In genomic region chr16:30875881-30876791, GRCh38 we compare ENCODE assay signal across 8 cellular contexts. TPM values are rescaled to one million over a fixed set of nuclear protein-coding genes. Genes with fewer than 3 reads are reported as not detected.
DNase-seq lines count a peak whose midpoint lies in the region; ATAC-seq, FAIRE-seq and TF ChIP-seq lines count a peak whose summit lies in the region.

No MANE protein-coding gene starts in this region.

- peak overlapping the region; percentile 100 for H3K4me2 ChIP-seq in OCI-LY1 (ENCODE audit: low read length)
- H3K4me2 ChIP-seq in GM12878 (ENCODE audit: control insufficient read depth, insufficient read depth) = peak overlapping the region; percentile 86
- peak overlapping the region; percentile 92 for H3K4me2 ChIP-seq in HepG2 (ENCODE audit: low read depth, low read length)

- peak; percentile 52 for FAIRE-seq in GM12878 (lab: Jason Lieb, UNC)
- no peak for FAIRE-seq in HepG2 (lab: Jason Lieb, UNC)
- FAIRE-seq in urothelium cell line (lab: Jason Lieb, UNC) = no peak

- no peaks in the 10 kb centered on the region for H3K27me3 ChIP-seq in Caco-2 (replicated peaks; ENCODE audit: control insufficient read depth, insufficient read depth, low read length)
- no peaks in the 10 kb centered on the region for H3K27me3 ChIP-seq in OCI-LY1 (ENCODE audit: insufficient read depth, low read length)
- no peaks in the 10 kb centered on the region for H3K27me3 ChIP-seq in GM12878 (replicated peaks in 1 of 2; ENCODE audit: control insufficient read depth in 2 of 2, insufficient read depth in 2 of 2, low read length in 1 of 2)
- H3K27me3 ChIP-seq in HepG2 (ENCODE audit: control insufficient read depth in 1 of 2, insufficient read depth in 2 of 2, low read length in 2 of 2) = no peaks in the 10 kb centered on the region; a peak in 1 of 5 replicates
- H3K27me3 ChIP-seq in thoracic aorta (replicated peaks; ENCODE audit: insufficient read depth) = no peaks in the 10 kb centered on the region

- ATAC-seq in GM21515 (IDR thresholded peaks at IDR 0.05; ENCODE audit: unreplicated experiment) (peak; percentile 2), GM12878 (peak; percentile 61), HepG2 (peak; percentile 7), thoracic aorta (ENCODE audit: insufficient number of reproducible peaks, low FRiP score, low read depth) (no peak), HG02678 (IDR thresholded peaks at IDR 0.05; ENCODE audit: unreplicated experiment) (no peak)

- CTCF ChIA-PET in Caco-2 (lab: Charles Lee) (interaction anchor here (0.6 to 1.3 kb wide), 2 partner anchors 32 to 62 kb away, joined by 4 to 6 read pairs; no protein-coding TSS in a partner anchor), GM12878 (lab: Yijun Ruan, JAX) (interaction anchor here (1.0 to 2.2 kb wide), 7 partner anchors 7 to 31 kb away, joined by 4 to 9 read pairs (median 5); partner anchors contain the start of gene BCL7C), HepG2 (lab: Yijun Ruan, JAX; ENCODE audit: low intra/inter-chr PET ratio, low total read pairs) (interaction anchor here (1.0 kb wide), 1 partner anchor 32 kb away, joined by 3 read pairs; no protein-coding TSS in a partner anchor)

- H4K20me1 ChIP-seq in OCI-LY1 (ENCODE audit: insufficient read depth, low read length) (no peaks in the 10 kb centered on the region), GM12878 (ENCODE audit: control insufficient read depth, insufficient read depth) (no peaks in the 10 kb centered on the region), HepG2 (ENCODE audit: insufficient read depth, low read length) (no peaks in the 10 kb centered on the region)

- in situ Hi-C loops in GM12878 (cut with MboI) (no loop called here), HepG2 (cut with HindIII; ENCODE audit: extremely low pct_ligation_motif_present, low pct_unique_long_range_greater_than_20kb) (no loop called here)

- TF ChIP-seq EP300 in GM12878 (IDR thresholded peaks at IDR 0.05; ENCODE audit: borderline replicate concordance in 1 of 2, control insufficient read depth in 1 of 2, low read depth in 2 of 2, low read length in 2 of 2) (no peak; a peak in 1 of 4 replicates), HepG2 (IDR thresholded peaks at IDR 0.05; ENCODE audit: low read depth in 2 of 2, low read length in 2 of 2) (no peak), HepG2 (CRISPR knock-in tag; IDR thresholded peaks at IDR 0.05; ENCODE audit: borderline replicate concordance) (no peak)

- no peak for TF ChIP-seq CTCF in Caco-2 (IDR thresholded peaks at IDR 0.05; ENCODE audit: insufficient read depth in 1 of 2, low read depth in 1 of 2, low read length in 1 of 2, severe bottlenecking in 1 of 2, unreplicated experiment in 1 of 2)
- TF ChIP-seq CTCF in OCI-LY1 (IDR thresholded peaks at IDR 0.05; ENCODE audit: low read length) = no peak
- TF ChIP-seq CTCF in GM12878 (IDR thresholded peaks at IDR 0.05 in 2 of 3, conservative IDR thresholded peaks at IDR 0.05 in 1 of 3; ENCODE audit: control insufficient read depth in 2 of 3, extremely low read depth in 1 of 3, insufficient read depth in 1 of 3, low read depth in 3 of 3, low read length in 3 of 3) = no peak
- no peak; the same call in 1 of the 2 replicates for TF ChIP-seq CTCF in HepG2 (CRISPR knock-in tag; IDR thresholded peaks at IDR 0.05)
- TF ChIP-seq CTCF in thoracic aorta (IDR thresholded peaks at IDR 0.05) = no peak

- no peaks in the 10 kb centered on the region for H3K9me2 ChIP-seq in OCI-LY1 (ENCODE audit: low read depth, low read length)

- intact Hi-C loops in Caco-2 (cut with micrococcal nuclease; ENCODE audit: unreplicated experiment) = loop anchor here (1.0 kb wide), 2 partner anchors 32 to 89 kb away; partner anchors contain the start of gene ZNF629
- intact Hi-C loops in GM12878 (cut with micrococcal nuclease; ENCODE audit: unreplicated experiment) = no loop called here
- intact Hi-C loops in HepG2 (cut with micrococcal nuclease; ENCODE audit: unreplicated experiment) = loop anchor here (1.0 to 2.0 kb wide), 3 partner anchors 21 to 89 kb away; partner anchors contain the start of genes CTF1 and ZNF629

- H3K4me1 Mint-ChIP-seq in Caco-2 (ENCODE audit: low read depth, unreplicated experiment) = peaks cover 12% of the 10 kb centered on the region

- H3K27ac Mint-ChIP-seq in Caco-2 (ENCODE audit: unreplicated experiment) = peak overlapping the region; percentile 86

- peaks cover 34% of the 10 kb centered on the region for H3K36me3 Mint-ChIP-seq in Caco-2 (ENCODE audit: insufficient read depth, unreplicated experiment)

- H3K27me3 Mint-ChIP-seq in Caco-2 (ENCODE audit: insufficient read depth, unreplicated experiment) = no peaks in the 10 kb centered on the region

- H3K4me1 ChIP-seq in Caco-2 (peaks cover 9% of the 10 kb centered on the region), OCI-LY1 (ENCODE audit: insufficient read depth, low read length, severe bottlenecking) (peaks cover 28% of the 10 kb centered on the region), GM12878 (ENCODE audit: control insufficient read depth, insufficient read depth, low read length) (peaks cover 22% of the 10 kb centered on the region), HepG2 (ENCODE audit: insufficient read depth, low read length) (peaks cover 44% of the 10 kb centered on the region), thoracic aorta (ENCODE audit: control insufficient read depth in 1 of 2, low read depth in 2 of 2) (peaks cover 17 to 22% of the 10 kb centered on the region in 2 donors)

- RAD21 ChIA-PET in GM12878 (lab: Charles Lee; ENCODE audit: unreplicated experiment) = interaction anchor here (0.6 to 6.3 kb wide), 3 partner anchors 25 to 580 kb away, joined by 3 to 44 read pairs (median 4); no protein-coding TSS in a partner anchor

- H3K9me3 ChIP-seq in Caco-2 = no peaks in the 10 kb centered on the region
- H3K9me3 ChIP-seq in OCI-LY1 (ENCODE audit: low read length) = no peaks in the 10 kb centered on the region
- no peaks in the 10 kb centered on the region for H3K9me3 ChIP-seq in GM12878 (replicated peaks; ENCODE audit: control insufficient read depth, insufficient read depth, low read length)
- H3K9me3 ChIP-seq in HepG2 (ENCODE audit: low read length) = no peaks in the 10 kb centered on the region
- no peaks in the 10 kb centered on the region for H3K9me3 ChIP-seq in thoracic aorta

- POLR2A ChIA-PET in Caco-2 (lab: Charles Lee) = interaction anchor here (1.2 to 1.6 kb wide), 2 partner anchors 20 to 71 kb away, joined by 3 to 8 read pairs; partner anchors contain the start of gene CTF1
- POLR2A ChIA-PET in GM12878 (lab: Charles Lee) = interaction anchor here (1.4 to 3.2 kb wide), 6 partner anchors 8 to 31 kb away, joined by 3 to 16 read pairs (median 8); partner anchors contain the start of gene BCL7C
- POLR2A ChIA-PET in HepG2 (lab: Yijun Ruan, JAX) = interaction anchor here (0.7 to 4.8 kb wide), 25 partner anchors 9 to 217 kb away, joined by 3 to 69 read pairs (median 5); partner anchors contain the start of genes BCL7C, CTF1 and ZNF629

- H3K79me2 ChIP-seq in OCI-LY1 (ENCODE audit: insufficient read depth, low read length) (no peaks in the 10 kb centered on the region), GM12878 (ENCODE audit: control insufficient read depth, insufficient read depth, low read length) (peaks cover 34% of the 10 kb centered on the region), HepG2 (ENCODE audit: insufficient read depth, low read length) (peaks cover 20% of the 10 kb centered on the region)

- H2AFZ ChIP-seq in OCI-LY1 (ENCODE audit: low read length) (no peak overlapping the region), GM12878 (ENCODE audit: control insufficient read depth, low read depth, low read length) (no peak overlapping the region; the same call in 1 of the 2 replicates), HepG2 (ENCODE audit: low read length) (no peak overlapping the region)

- DNase-seq in Caco-2 = no peak
- peak; percentile 67 for DNase-seq in GM12878 (ENCODE audit: low read depth, low spot score)
- DNase-seq in HepG2 (ENCODE audit: low spot score) = no peak
- no peak for DNase-seq in thoracic aorta (ENCODE audit: low spot score)
- DNase-seq in urothelium cell line (ENCODE audit: low spot score) = no peak

- H3K9ac ChIP-seq in OCI-LY1 (ENCODE audit: low read length) (peak overlapping the region; percentile 88), GM12878 (ENCODE audit: control insufficient read depth, insufficient read depth, low read length) (peak overlapping the region; percentile 84), HepG2 (ENCODE audit: insufficient read depth, low read depth, low read length) (peak overlapping the region; percentile 91)

- H3K9me3 Mint-ChIP-seq in Caco-2 (ENCODE audit: unreplicated experiment) = no peaks in the 10 kb centered on the region

- H3K4me3 ChIP-seq in Caco-2 (ENCODE audit: low read depth, low read length) = peak overlapping the region; percentile 98
- H3K4me3 ChIP-seq in OCI-LY1 (ENCODE audit: low read depth, low read length, poor library complexity, severe bottlenecking) = peak overlapping the region; percentile 74
- H3K4me3 ChIP-seq in GM12878 = peak overlapping the region; percentile 76
- H3K4me3 ChIP-seq in HepG2 (replicated peaks in 1 of 3; ENCODE audit: insufficient read depth in 1 of 3, low read depth in 2 of 3, low read length in 3 of 3) = peak overlapping the region; percentile 84 to 97 (median 86)
- H3K4me3 ChIP-seq in thoracic aorta = peak overlapping the region; percentile 98

- SMC1A ChIA-PET in GM12878 (lab: Charles Lee; ENCODE audit: uncharacterized antibody, unreplicated experiment) = interaction anchor here (1.4 to 4.6 kb wide), 3 partner anchors 9 to 32 kb away, joined by 4 to 41 read pairs (median 7); no protein-coding TSS in a partner anchor

- under 1% methylated on average over 11 of the region's 11 CpGs for WGBS in GM12878 (ENCODE audit: insufficient coverage, insufficient replicate concordance, low lambda C conversion rate, missing lambda C conversion rate)
- WGBS in HepG2 (ENCODE audit: low lambda C conversion rate) = 3% methylated on average over 11 of the region's 11 CpGs

- H3K27ac ChIP-seq in OCI-LY1 (ENCODE audit: low read depth, low read length, poor library complexity, severe bottlenecking) = peak overlapping the region; percentile 77
- H3K27ac ChIP-seq in GM12878 (ENCODE audit: control insufficient read depth, insufficient read depth) = peak overlapping the region; percentile 93
- peak overlapping the region; percentile 86 for H3K27ac ChIP-seq in HepG2 (ENCODE audit: extremely low read length, insufficient read depth, low read length)
- H3K27ac ChIP-seq in thoracic aorta = peak overlapping the region; percentile 84 to 93

- TF ChIP-seq RAD21 in GM12878 (IDR thresholded peaks at IDR 0.05; ENCODE audit: insufficient read depth, low read depth, low read length) (no peak), HepG2 (CRISPR knock-in tag; IDR thresholded peaks at IDR 0.05) (no peak)

- peak overlapping the region; percentile 89 for H3K4me3 Mint-ChIP-seq in Caco-2 (ENCODE audit: unreplicated experiment)

- BruUV-seq in Caco-2 (replicated peaks; lab: Mats Ljungman, UMichigan) (no TSS peak), GM12878 (replicated peaks; lab: Mats Ljungman, UMichigan) (no TSS peak), HepG2 (replicated peaks; lab: Mats Ljungman, UMichigan) (no TSS peak)

- TF ChIP-seq POLR2A in GM12878 (IDR thresholded peaks at IDR 0.05; ENCODE audit: low read depth, low read length) (peak; percentile 67), HepG2 (IDR thresholded peaks at IDR 0.05; ENCODE audit: insufficient read depth in 1 of 2, low read depth in 2 of 2, low read length in 2 of 2) (no peak)

- H3K36me3 ChIP-seq in Caco-2 (ENCODE audit: control insufficient read depth, insufficient read depth, low read length) = no peaks in the 10 kb centered on the region; the same call in 1 of the 2 replicates
- H3K36me3 ChIP-seq in OCI-LY1 (ENCODE audit: insufficient read depth, low read length) = no peaks in the 10 kb centered on the region
- H3K36me3 ChIP-seq in GM12878 (ENCODE audit: control insufficient read depth in 2 of 2, insufficient read depth in 2 of 2, low read length in 1 of 2) = no peaks in the 10 kb centered on the region; a peak in 1 of 4 replicates
- peaks cover 0 to 2% of the 10 kb centered on the region in 2 experiments; a peak in 2 of 5 replicates for H3K36me3 ChIP-seq in HepG2 (replicated peaks in 1 of 2; ENCODE audit: control insufficient read depth in 1 of 2, insufficient read depth in 2 of 2, low read length in 2 of 2)
- H3K36me3 ChIP-seq in thoracic aorta = peaks cover 5% of the 10 kb centered on the region

- no peaks in the 10 kb centered on the region for H3F3A ChIP-seq in OCI-LY1 (ENCODE audit: insufficient read depth, low read length)

RNA-seq across cellular contexts. Expression of gene BCL7C, which starts 17.7 kb away (rescaled TPM):
- total RNA-seq in Caco-2 (2022) (15.1 and 17.7 TPM in 2 replicates), GM12878 (2014; rRNA removed) (21.7 and 30.5 TPM in 2 replicates), GM12878 (2014; rRNA removed; fragmentation: Illumina TruSeq; extraction: Trizol) (9.0 and 12.0 TPM in 2 replicates), GM12878 (2021) (20.2 and 20.3 TPM in 2 replicates), HepG2 (2016; rRNA removed; fragmentation: Illumina TruSeq; extraction: Trizol) (20.6 and 33.8 TPM in 2 replicates), thoracic aorta (10 to 100 TPM; 35.6 to 55.2 TPM)
- 7.3 and 8.8 TPM in 2 replicates for total RNA-seq in GM12878 (2013; cell fraction: nucleolus; rRNA removed)
- polyA plus RNA-seq in GM12878 (2011; ENCODE audit: low read depth) = 3.3 TPM
- polyA plus RNA-seq in GM12878 (2011; rRNA removed) (10.5 and 15.3 TPM in 2 replicates), GM12878 (2014; fragmentation: Illumina TruSeq; extraction: Trizol) (2.6 and 8.5 TPM in 2 replicates), GM12878 (2014; fragmentation: Nextera tagmentation; extraction: Ambion mirVana) (1 to 10 TPM; 1.1 to 2.1 TPM), GM12878 (2014; rRNA removed) (28.1 and 37.3 TPM in 2 replicates), GM12878 (2016; fragmentation: Nextera tagmentation; extraction: Ambion mirVana) (10 to 100 TPM in 1 of 2 experiments, 1 to 10 TPM in 1; 9.7 to 26.6 TPM), HepG2 (2011; rRNA removed) (17.3 and 17.7 TPM in 2 replicates)
- polyA plus RNA-seq in GM12878 (2011; cell fraction: cytosol; rRNA removed) = 14.9 and 26.6 TPM in 2 replicates
- polyA plus RNA-seq in GM12878 (2011; cell fraction: nucleus; rRNA removed) = 9.7 and 9.9 TPM in 2 replicates
- polyA plus RNA-seq in GM12878 (2012) = 9.6 and 11.8 TPM in 2 replicates
- 2.3 and 4.8 TPM in 2 replicates for polyA minus RNA-seq in GM12878 (2011; rRNA and poly(A)+ RNA removed)
- polyA minus RNA-seq in GM12878 (2011; cell fraction: cytosol; rRNA and poly(A)+ RNA removed) = 2.8 and 5.7 TPM in 2 replicates
- 1.3 and 1.6 TPM in 2 replicates for polyA minus RNA-seq in GM12878 (2011; cell fraction: nucleus; rRNA and poly(A)+ RNA removed)
- total RNA-seq in HepG2 (2016; cell fraction: cytosol; rRNA removed; fragmentation: Illumina TruSeq; extraction: Trizol; ENCODE audit: low read depth) = 194 and 197 TPM in 2 replicates
- total RNA-seq in HepG2 (2016; cell fraction: insoluble cytoplasmic fraction; rRNA removed; fragmentation: Illumina TruSeq; extraction: Trizol) = 22.9 and 35.1 TPM in 2 replicates
- total RNA-seq in HepG2 (2016; cell fraction: membrane; rRNA removed; fragmentation: Illumina TruSeq; extraction: Trizol) = 119 and 127 TPM in 2 replicates
- 13.0 and 13.8 TPM in 2 replicates for total RNA-seq in HepG2 (2016; cell fraction: nucleus; rRNA removed; fragmentation: Illumina TruSeq; extraction: Trizol)
- polyA plus RNA-seq in HepG2 (2011; cell fraction: cytosol; rRNA removed) = 16.6 and 23.0 TPM in 2 replicates
- 6.8 and 7.6 TPM in 2 replicates for polyA plus RNA-seq in HepG2 (2011; cell fraction: nucleus; rRNA removed)
- polyA plus RNA-seq in HepG2 (2012) = 9.5 and 11.7 TPM in 2 replicates
- polyA plus RNA-seq in HepG2 (2016; cell fraction: cytosol; fragmentation: Illumina TruSeq; extraction: Trizol; ENCODE audit: low read depth) = 217 TPM in 2 replicates
- 24.4 and 25.8 TPM in 2 replicates for polyA plus RNA-seq in HepG2 (2016; cell fraction: insoluble cytoplasmic fraction; fragmentation: Illumina TruSeq; extraction: Trizol; ENCODE audit: low read depth)
- polyA plus RNA-seq in HepG2 (2016; cell fraction: membrane; fragmentation: Illumina TruSeq; extraction: Trizol; ENCODE audit: low read depth) = 119 and 124 TPM in 2 replicates
- polyA plus RNA-seq in HepG2 (2016; cell fraction: nucleus; fragmentation: Illumina TruSeq; extraction: Trizol; ENCODE audit: insufficient read depth, low read depth) = 23.8 and 25.6 TPM in 2 replicates
- polyA minus RNA-seq in HepG2 (2011; rRNA and poly(A)+ RNA removed; ENCODE audit: low replicate concordance) = 4.2 and 4.3 TPM in 2 replicates
- polyA minus RNA-seq in HepG2 (2011; cell fraction: cytosol; rRNA and poly(A)+ RNA removed) = 5.2 and 7.2 TPM in 2 replicates
- 3.6 and 3.9 TPM in 2 replicates for polyA minus RNA-seq in HepG2 (2011; cell fraction: nucleus; rRNA and poly(A)+ RNA removed)

RNA-seq across cellular contexts. Expression of gene CTF1, which starts 20.3 kb away (rescaled TPM):
- total RNA-seq in Caco-2 (2022) (1.8 and 2.4 TPM in 2 replicates), GM12878 (2014; rRNA removed) (0.05 and 0.11 TPM in 2 replicates), GM12878 (2014; rRNA removed; fragmentation: Illumina TruSeq; extraction: Trizol) (0.09 and 0.14 TPM in 2 replicates), GM12878 (2021) (0.45 and 0.46 TPM in 2 replicates), HepG2 (2016; rRNA removed; fragmentation: Illumina TruSeq; extraction: Trizol) (0.11 and 0.13 TPM in 2 replicates), thoracic aorta (1 to 10 TPM; 3.8 TPM)
- not detected in 2 replicates for total RNA-seq in GM12878 (2013; cell fraction: nucleolus; rRNA removed)
- not detected for polyA plus RNA-seq in GM12878 (2011; ENCODE audit: low read depth)
- polyA plus RNA-seq in GM12878 (2011; rRNA removed) (0.11 TPM in 1 of 2 replicates, not detected in the other), GM12878 (2014; fragmentation: Illumina TruSeq; extraction: Trizol) (0.16 TPM in 1 of 2 replicates, not detected in the other), GM12878 (2014; fragmentation: Nextera tagmentation; extraction: Ambion mirVana) (under 1 TPM in 1 of 2 experiments, not detected in 1; 0.04 TPM), GM12878 (2014; rRNA removed) (0.22 and 0.34 TPM in 2 replicates), GM12878 (2016; fragmentation: Nextera tagmentation; extraction: Ambion mirVana) (not detected), HepG2 (2011; rRNA removed) (1.8 and 2.6 TPM in 2 replicates)
- 0.07 and 0.13 TPM in 2 replicates for polyA plus RNA-seq in GM12878 (2011; cell fraction: cytosol; rRNA removed)
- 0.15 and 0.23 TPM in 2 replicates for polyA plus RNA-seq in GM12878 (2011; cell fraction: nucleus; rRNA removed)
- polyA plus RNA-seq in GM12878 (2012) = 0.13 and 0.19 TPM in 2 replicates
- polyA minus RNA-seq in GM12878 (2011; rRNA and poly(A)+ RNA removed) = 0.57 and 0.80 TPM in 2 replicates
- not detected in 2 replicates for polyA minus RNA-seq in GM12878 (2011; cell fraction: cytosol; rRNA and poly(A)+ RNA removed)
- 0.48 and 0.57 TPM in 2 replicates for polyA minus RNA-seq in GM12878 (2011; cell fraction: nucleus; rRNA and poly(A)+ RNA removed)
- total RNA-seq in HepG2 (2016; cell fraction: cytosol; rRNA removed; fragmentation: Illumina TruSeq; extraction: Trizol; ENCODE audit: low read depth) = 0.18 and 0.20 TPM in 2 replicates
- 0.19 TPM in 1 of 2 replicates, not detected in the other for total RNA-seq in HepG2 (2016; cell fraction: insoluble cytoplasmic fraction; rRNA removed; fragmentation: Illumina TruSeq; extraction: Trizol)
- total RNA-seq in HepG2 (2016; cell fraction: membrane; rRNA removed; fragmentation: Illumina TruSeq; extraction: Trizol) = 0.19 and 0.31 TPM in 2 replicates
- not detected in 2 replicates for total RNA-seq in HepG2 (2016; cell fraction: nucleus; rRNA removed; fragmentation: Illumina TruSeq; extraction: Trizol)
- polyA plus RNA-seq in HepG2 (2011; cell fraction: cytosol; rRNA removed) = 1.5 and 1.6 TPM in 2 replicates
- 1.7 and 2.3 TPM in 2 replicates for polyA plus RNA-seq in HepG2 (2011; cell fraction: nucleus; rRNA removed)
- 0.57 and 0.99 TPM in 2 replicates for polyA plus RNA-seq in HepG2 (2012)
- polyA plus RNA-seq in HepG2 (2016; cell fraction: cytosol; fragmentation: Illumina TruSeq; extraction: Trizol; ENCODE audit: low read depth) = 0.20 and 0.23 TPM in 2 replicates
- 0.44 and 0.81 TPM in 2 replicates for polyA plus RNA-seq in HepG2 (2016; cell fraction: insoluble cytoplasmic fraction; fragmentation: Illumina TruSeq; extraction: Trizol; ENCODE audit: low read depth)
- polyA plus RNA-seq in HepG2 (2016; cell fraction: membrane; fragmentation: Illumina TruSeq; extraction: Trizol; ENCODE audit: low read depth) = 0.44 and 0.47 TPM in 2 replicates
- 0.28 and 0.49 TPM in 2 replicates for polyA plus RNA-seq in HepG2 (2016; cell fraction: nucleus; fragmentation: Illumina TruSeq; extraction: Trizol; ENCODE audit: insufficient read depth, low read depth)
- 0.94 and 3.5 TPM in 2 replicates for polyA minus RNA-seq in HepG2 (2011; rRNA and poly(A)+ RNA removed; ENCODE audit: low replicate concordance)
- 0.49 and 0.97 TPM in 2 replicates for polyA minus RNA-seq in HepG2 (2011; cell fraction: cytosol; rRNA and poly(A)+ RNA removed)
- 0.25 and 0.77 TPM in 2 replicates for polyA minus RNA-seq in HepG2 (2011; cell fraction: nucleus; rRNA and poly(A)+ RNA removed)

RNA-seq across cellular contexts. Expression of gene FBXL19, which starts 47.2 kb away (rescaled TPM):
- 20.2 and 23.4 TPM in 2 replicates for total RNA-seq in Caco-2 (2022)
- 18.6 and 24.2 TPM in 2 replicates for total RNA-seq in GM12878 (2013; cell fraction: nucleolus; rRNA removed)
- total RNA-seq in GM12878 (2014; rRNA removed) = 19.8 and 23.6 TPM in 2 replicates
- 6.2 and 6.8 TPM in 2 replicates for total RNA-seq in GM12878 (2014; rRNA removed; fragmentation: Illumina TruSeq; extraction: Trizol)
- 27.5 and 32.1 TPM in 2 replicates for total RNA-seq in GM12878 (2021)
- polyA plus RNA-seq in GM12878 (2011; ENCODE audit: low read depth) = 3.2 TPM
- polyA plus RNA-seq in GM12878 (2011; rRNA removed) = 4.7 and 11.5 TPM in 2 replicates
- 14.3 and 20.2 TPM in 2 replicates for polyA plus RNA-seq in GM12878 (2011; cell fraction: cytosol; rRNA removed)
- polyA plus RNA-seq in GM12878 (2011; cell fraction: nucleus; rRNA removed) = 35.4 and 47.5 TPM in 2 replicates
- polyA plus RNA-seq in GM12878 (2012) = 13.5 and 15.5 TPM in 2 replicates
- 1.5 and 3.8 TPM in 2 replicates for polyA plus RNA-seq in GM12878 (2014; fragmentation: Illumina TruSeq; extraction: Trizol)
- under 1 TPM in 1 of 2 experiments, not detected in 1; 0.02 TPM for polyA plus RNA-seq in GM12878 (2014; fragmentation: Nextera tagmentation; extraction: Ambion mirVana)
- 15.5 and 18.7 TPM in 2 replicates for polyA plus RNA-seq in GM12878 (2014; rRNA removed)
- under 1 TPM; 0.66 TPM for polyA plus RNA-seq in GM12878 (2016; fragmentation: Nextera tagmentation; extraction: Ambion mirVana)
- 6.6 and 15.9 TPM in 2 replicates for polyA minus RNA-seq in GM12878 (2011; rRNA and poly(A)+ RNA removed)
- polyA minus RNA-seq in GM12878 (2011; cell fraction: cytosol; rRNA and poly(A)+ RNA removed) = 12.9 and 18.2 TPM in 2 replicates
- polyA minus RNA-seq in GM12878 (2011; cell fraction: nucleus; rRNA and poly(A)+ RNA removed) = 6.0 and 13.4 TPM in 2 replicates
- total RNA-seq in HepG2 (2016; rRNA removed; fragmentation: Illumina TruSeq; extraction: Trizol) = 7.4 and 13.7 TPM in 2 replicates
- total RNA-seq in HepG2 (2016; cell fraction: cytosol; rRNA removed; fragmentation: Illumina TruSeq; extraction: Trizol; ENCODE audit: low read depth) = 0.88 and 1.0 TPM in 2 replicates
- 7.5 and 14.8 TPM in 2 replicates for total RNA-seq in HepG2 (2016; cell fraction: insoluble cytoplasmic fraction; rRNA removed; fragmentation: Illumina TruSeq; extraction: Trizol)
- 3.5 and 3.7 TPM in 2 replicates for total RNA-seq in HepG2 (2016; cell fraction: membrane; rRNA removed; fragmentation: Illumina TruSeq; extraction: Trizol)
- 7.2 and 8.5 TPM in 2 replicates for total RNA-seq in HepG2 (2016; cell fraction: nucleus; rRNA removed; fragmentation: Illumina TruSeq; extraction: Trizol)
- 6.0 and 10.1 TPM in 2 replicates for polyA plus RNA-seq in HepG2 (2011; rRNA removed)
- 4.8 and 8.3 TPM in 2 replicates for polyA plus RNA-seq in HepG2 (2011; cell fraction: cytosol; rRNA removed)
- polyA plus RNA-seq in HepG2 (2011; cell fraction: nucleus; rRNA removed) = 32.6 and 42.1 TPM in 2 replicates
- 6.0 and 7.5 TPM in 2 replicates for polyA plus RNA-seq in HepG2 (2012)
- polyA plus RNA-seq in HepG2 (2016; cell fraction: cytosol; fragmentation: Illumina TruSeq; extraction: Trizol; ENCODE audit: low read depth) = 0.59 and 0.62 TPM in 2 replicates
- 8.3 and 8.7 TPM in 2 replicates for polyA plus RNA-seq in HepG2 (2016; cell fraction: insoluble cytoplasmic fraction; fragmentation: Illumina TruSeq; extraction: Trizol; ENCODE audit: low read depth)
- 2.0 and 2.5 TPM in 2 replicates for polyA plus RNA-seq in HepG2 (2016; cell fraction: membrane; fragmentation: Illumina TruSeq; extraction: Trizol; ENCODE audit: low read depth)
- 18.4 and 19.3 TPM in 2 replicates for polyA plus RNA-seq in HepG2 (2016; cell fraction: nucleus; fragmentation: Illumina TruSeq; extraction: Trizol; ENCODE audit: insufficient read depth, low read depth)
- polyA minus RNA-seq in HepG2 (2011; rRNA and poly(A)+ RNA removed; ENCODE audit: low replicate concordance) = 9.2 and 19.5 TPM in 2 replicates
- 8.9 and 9.6 TPM in 2 replicates for polyA minus RNA-seq in HepG2 (2011; cell fraction: cytosol; rRNA and poly(A)+ RNA removed)
- polyA minus RNA-seq in HepG2 (2011; cell fraction: nucleus; rRNA and poly(A)+ RNA removed) = 6.3 and 7.0 TPM in 2 replicates
- 10 to 100 TPM; 14.5 to 18.7 TPM for total RNA-seq in thoracic aorta

Comparison
In these comparisons a context has a peak if more than half of its experiments do, and no peak if none do; other contexts are left out.
1. ATAC-seq: peak in GM21515 (single experiment), GM12878 (single experiment) and HepG2 (single experiment); none in thoracic aorta (single experiment) and HG02678 (single experiment).
2. Peak in every context shown above with its lines, with median percentiles within 50 percentile points of each other: H3K4me3 ChIP-seq, H3K27ac ChIP-seq, H3K4me2 ChIP-seq and H3K9ac ChIP-seq.